6 cellular contexts compared by ENCODE assay signal in the genomic region with DNA sequence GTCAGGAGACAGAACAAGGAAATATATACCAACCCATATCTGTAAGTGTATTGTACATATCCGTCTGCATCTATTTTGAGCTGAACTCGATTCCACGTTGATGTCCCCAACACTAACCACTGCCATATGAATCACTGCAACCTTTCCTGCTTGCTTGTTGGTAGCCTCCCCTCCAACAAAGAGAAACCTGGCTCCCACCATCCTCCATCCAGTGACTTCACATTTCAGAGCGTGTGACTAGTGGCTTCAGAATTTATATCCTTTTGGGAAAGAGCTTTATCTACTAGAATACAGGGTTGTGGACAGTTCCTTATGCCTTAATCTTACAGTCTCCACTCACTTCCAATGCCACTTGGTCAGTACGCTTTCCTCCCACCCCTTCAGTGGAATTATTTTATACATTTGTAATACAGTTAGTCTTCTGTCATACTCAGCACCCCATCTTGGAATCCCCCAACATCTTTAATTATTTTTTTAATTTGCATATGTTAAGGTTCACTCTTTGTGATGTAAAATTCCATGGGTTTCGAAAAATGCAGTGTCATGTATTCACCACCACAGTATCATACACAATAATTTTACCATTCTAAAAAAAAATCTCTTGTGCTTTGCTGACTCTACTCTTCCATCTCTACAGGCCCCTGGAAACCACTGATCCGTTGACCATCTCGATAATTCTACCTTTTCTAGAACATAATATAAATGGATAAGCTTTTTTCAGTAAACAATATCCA.
DNase-seq lines count a peak whose midpoint lies in the region; ATAC-seq, FAIRE-seq and TF ChIP-seq lines count a peak whose summit lies in the region.
"Not testable (repeated sequence)": the region's sequence is repeated elsewhere in the genome, so short reads cannot be mapped to it uniquely, and the experiment has no call there.

No MANE protein-coding gene starts in this region.

- H3K36me3 ChIP-seq in GM23248 (ENCODE audit: low read depth); IMR-90 (ENCODE audit: control insufficient read depth, insufficient read depth, low read length); K562 (ENCODE audit: control insufficient read depth, insufficient read depth, low read length): not testable (repeated sequence)

- not testable (repeated sequence) for H3K4me1 ChIP-seq in GM23248 (ENCODE audit: insufficient read depth); IMR-90 (ENCODE audit: control insufficient read depth, insufficient read depth, low read length); K562 (replicated peaks in 1 of 2; ENCODE audit: control insufficient read depth in 2 of 2, insufficient read depth in 2 of 2, low read length in 2 of 2)

- H3K9me3 ChIP-seq in GM23248 (ENCODE audit: low read depth); IMR-90 (ENCODE audit: control insufficient read depth, insufficient read depth, low read length); K562 (replicated peaks; ENCODE audit: control insufficient read depth, insufficient read depth, low read depth, low read length): not testable (repeated sequence)

- H3K79me1 ChIP-seq in IMR-90 (ENCODE audit: low read depth in 1 of 2, low read length in 2 of 2) = peaks cover 4 to 17% of the 10 kb centered on the region in 2 experiments; a peak in 1 of 4 replicates

- not testable (repeated sequence) for H2AK5ac ChIP-seq in IMR-90 (ENCODE audit: low read depth, low read length)

- H3K4me3 ChIP-seq in GM23248; IMR-90 (ENCODE audit: insufficient read depth, low read depth, low read length); K562; fibroblast of mammary gland (ENCODE audit: control insufficient read depth, low read depth, low read length): not testable (repeated sequence)

- not testable (repeated sequence) for ATAC-seq in IMR-90 (ENCODE audit: low read depth)
- ATAC-seq in activated naive CD8-positive, alpha-beta T cell treated with anti-CD3 and anti-CD28 coated beads, Interleukin-2, amount 50 U/mL, for 24 hours = peak; percentile 25
- peak; percentile 33 for ATAC-seq in K562

- H2BK20ac ChIP-seq in IMR-90 (ENCODE audit: low read depth, low read length) = not testable (repeated sequence)

- not testable (repeated sequence) for H3K4me2 ChIP-seq in GM23248 (ENCODE audit: unreplicated experiment); IMR-90 (ENCODE audit: low read depth, low read length); K562 (ENCODE audit: insufficient read depth, low read length)

- not testable (repeated sequence) for H3K9me1 ChIP-seq in IMR-90 (ENCODE audit: insufficient read depth, low read length); K562 (ENCODE audit: control insufficient read depth, insufficient read depth, low read length)

- H3K4me1 Mint-ChIP-seq in activated naive CD8-positive, alpha-beta T cell treated with anti-CD3 and anti-CD28 coated beads, Interleukin-2, amount 50 U/mL, for 24 hours = peaks cover 13% of the 10 kb centered on the region
- H3K4me1 Mint-ChIP-seq in neural crest cell = not testable (repeated sequence)

- not testable (repeated sequence) for TF ChIP-seq POLR2A in IMR-90 (IDR thresholded peaks at IDR 0.05; ENCODE audit: low read depth, low read length); K562 (conservative IDR thresholded peaks at IDR 0.05)

- H4K91ac ChIP-seq in IMR-90 (ENCODE audit: insufficient read depth, low read depth, low read length) = not testable (repeated sequence)

- not testable (repeated sequence) for TF ChIP-seq CTCF in IMR-90 (conservative IDR thresholded peaks at IDR 0.05; ENCODE audit: low read depth, low read length); K562 (IDR thresholded peaks at IDR 0.05 in 2 of 3, conservative IDR thresholded peaks at IDR 0.05 in 1 of 3; ENCODE audit: insufficient read depth in 2 of 3, low read depth in 1 of 3, low read length in 3 of 3); fibroblast of mammary gland (conservative IDR thresholded peaks at IDR 0.05; ENCODE audit: control insufficient read depth, insufficient read depth, low read depth, low read length); neural crest cell (conservative IDR thresholded peaks at IDR 0.05)

- H4K20me1 ChIP-seq in GM23248 (ENCODE audit: insufficient read depth); IMR-90 (ENCODE audit: insufficient read depth, low read length); K562 (replicated peaks; ENCODE audit: control insufficient read depth, insufficient read depth, low read length): not testable (repeated sequence)

- H3K4me3 Mint-ChIP-seq in activated naive CD8-positive, alpha-beta T cell treated with anti-CD3 and anti-CD28 coated beads, Interleukin-2, amount 50 U/mL, for 24 hours; neural crest cell: not testable (repeated sequence)

- 91 to 94% methylated on average over 6 to 8 of the region's 8 CpGs for WGBS in GM23248 (ENCODE audit: low coverage in 1 of 2, low lambda C conversion rate in 2 of 2, missing lambda C conversion rate in 2 of 2), 2 experiments
- WGBS in IMR-90 (ENCODE audit: extremely low coverage in 2 of 2, insufficient read length in 1 of 2), 2 experiments = no CpG with 5 or more reads among the region's 8 CpGs
- 35% methylated on average over 6 of the region's 8 CpGs for WGBS in K562 (ENCODE audit: insufficient coverage, low coverage, missing lambda C conversion rate)

- H2AFZ ChIP-seq in GM23248; IMR-90 (replicated peaks; ENCODE audit: low read length, poor library complexity); K562 (ENCODE audit: low read depth, low read length): not testable (repeated sequence)

- TF ChIP-seq RAD21 in IMR-90 (IDR thresholded peaks at IDR 0.05; ENCODE audit: low read length); K562 (CRISPR knock-in tag; conservative IDR thresholded peaks at IDR 0.05 in 1 of 2, IDR thresholded peaks at IDR 0.05 in 1 of 2): not testable (repeated sequence)

- not testable (repeated sequence) for H3K27ac Mint-ChIP-seq in activated naive CD8-positive, alpha-beta T cell treated with anti-CD3 and anti-CD28 coated beads, Interleukin-2, amount 50 U/mL, for 24 hours
- peak overlapping the region; percentile 91 for H3K27ac Mint-ChIP-seq in neural crest cell (ENCODE audit: unreplicated experiment)

- not testable (repeated sequence) for H4K5ac ChIP-seq in IMR-90 (ENCODE audit: low read depth, low read length)

- not testable (repeated sequence) for H3K27me3 ChIP-seq in GM23248 (replicated peaks; ENCODE audit: insufficient read depth); IMR-90 (ENCODE audit: control insufficient read depth, insufficient read depth, low read length); K562 (ENCODE audit: control insufficient read depth in 2 of 2, insufficient read depth in 2 of 2, low read length in 2 of 2)

- not testable (repeated sequence) for H3K27me3 Mint-ChIP-seq in activated naive CD8-positive, alpha-beta T cell treated with anti-CD3 and anti-CD28 coated beads, Interleukin-2, amount 50 U/mL, for 24 hours; neural crest cell (ENCODE audit: low read depth)

- not testable (repeated sequence) for H2BK120ac ChIP-seq in IMR-90 (ENCODE audit: low read depth, low read length)

- BruUV-seq in IMR-90 (replicated peaks; lab: Mats Ljungman, UMichigan); K562 (replicated peaks; lab: Mats Ljungman, UMichigan): not testable (repeated sequence)

- not testable (repeated sequence) for H3K56ac ChIP-seq in IMR-90 (ENCODE audit: extremely low read depth, insufficient read depth, low read length)

- not testable (repeated sequence) for H2BK5ac ChIP-seq in IMR-90 (ENCODE audit: low read depth, low read length, poor library complexity, severe bottlenecking)

- intact Hi-C loops in IMR-90 (cut with micrococcal nuclease); K562 (cut with micrococcal nuclease): not testable (repeated sequence)

- not testable (repeated sequence) for H3F3A ChIP-seq in GM23248 (ENCODE audit: insufficient read depth)

- not testable (repeated sequence) for H4K8ac ChIP-seq in IMR-90 (ENCODE audit: low read depth in 2 of 2, low read length in 2 of 2)

- not testable (repeated sequence) for H3K4ac ChIP-seq in IMR-90 (ENCODE audit: low read depth, low read length)

- CTCF ChIA-PET in IMR-90 (lab: Yijun Ruan, JAX) = not testable (repeated sequence)
- CTCF ChIA-PET in K562 (lab: Yijun Ruan, JAX; ENCODE audit: low intra/inter-chr PET ratio) = interaction anchor here (0.6 kb wide), 1 partner anchor 1732 kb away, joined by 3 read pairs; no protein-coding TSS in a partner anchor

- H3K23ac ChIP-seq in IMR-90 (ENCODE audit: low read depth, low read length) = not testable (repeated sequence)

- not testable (repeated sequence) for H3K18ac ChIP-seq in IMR-90 (ENCODE audit: low read depth, low read length)

- H3K14ac ChIP-seq in IMR-90 (replicated peaks; ENCODE audit: low read depth, low read length) = not testable (repeated sequence)

- not testable (repeated sequence) for H3K9ac ChIP-seq in GM23248; IMR-90 (ENCODE audit: low read depth, low read length); K562 (ENCODE audit: insufficient read depth in 1 of 2, low read depth in 2 of 2, low read length in 2 of 2)

- not testable (repeated sequence) for H3K9me2 ChIP-seq in GM23248 (ENCODE audit: insufficient read depth)

- not testable (repeated sequence) for FAIRE-seq in K562 (lab: Jason Lieb, UNC)

- not testable (repeated sequence) for H2AK9ac ChIP-seq in IMR-90 (replicated peaks; ENCODE audit: low read depth, low read length, poor library complexity)

- H2BK15ac ChIP-seq in IMR-90 (ENCODE audit: low read depth, low read length) = not testable (repeated sequence)

- not testable (repeated sequence) for H3K36me3 Mint-ChIP-seq in activated naive CD8-positive, alpha-beta T cell treated with anti-CD3 and anti-CD28 coated beads, Interleukin-2, amount 50 U/mL, for 24 hours (ENCODE audit: low read depth); neural crest cell (ENCODE audit: low read depth)

- POLR2A ChIA-PET in IMR-90 (lab: Charles Lee; ENCODE audit: unreplicated experiment); K562 (lab: Yijun Ruan, JAX): not testable (repeated sequence)

- peak; percentile 1 for DNase-seq in GM23248
- peak; percentile 60 for DNase-seq in IMR-90
- DNase-seq in activated naive CD8-positive, alpha-beta T cell treated with anti-CD3 and anti-CD28 coated beads, Interleukin-2, amount 50 U/mL, for 24 hours; neural crest cell (ENCODE audit: low read depth, low spot score): not testable (repeated sequence)
- peak in 1 of 4 experiments; percentile 3 for DNase-seq in K562 (ENCODE audit: extremely low read depth in 1 of 4, low spot score in 3 of 4)
- peak; percentile 3 for DNase-seq in fibroblast of mammary gland (ENCODE audit: low read depth)

- H3K79me2 ChIP-seq in GM23248 (ENCODE audit: insufficient read depth) = peaks cover 13% of the 10 kb centered on the region
- H3K79me2 ChIP-seq in K562 (ENCODE audit: control insufficient read depth, insufficient read depth, low read length) = not testable (repeated sequence)

- H3K9me3 Mint-ChIP-seq in activated naive CD8-positive, alpha-beta T cell treated with anti-CD3 and anti-CD28 coated beads, Interleukin-2, amount 50 U/mL, for 24 hours; neural crest cell: not testable (repeated sequence)

- dilution Hi-C loops in IMR-90 (cut with HindIII; ENCODE audit: low sequenced_read_pairs, unreplicated experiment) = not testable (repeated sequence)

- H3K27ac ChIP-seq in GM23248; IMR-90 (ENCODE audit: insufficient read depth, low read length); K562 (ENCODE audit: extremely low read depth, low read depth, low read length): not testable (repeated sequence)

- TF ChIP-seq EP300 in K562 (IDR thresholded peaks at IDR 0.05; ENCODE audit: low read length) = not testable (repeated sequence)

- in situ Hi-C loops in GM23248 (cut with MboI); IMR-90 (cut with MboI; ENCODE audit: low sequenced_read_pairs); K562 (cut with MboI): not testable (repeated sequence)
